ENCODE assay signal across 8 cellular contexts in genomic region chr12:128914908-128915563, GRCh38.
A peak's percentile ranks its signal among the peaks of the same experiment; 100 is the strongest.
DNase-seq lines count a peak whose midpoint lies in the region; ATAC-seq and TF ChIP-seq lines count a peak whose summit lies in the region.

No MANE protein-coding gene starts in this region.

- DNase-seq in NB4 (ENCODE audit: low read depth) = peak; percentile 58
- DNase-seq in natural killer cell treated with Interleukin-12 subunit alpha and Interleukin-12 subunit beta and Interleukin-15 and Interleukin-18, amount 100 ng/mL, for 72 hours (ENCODE audit: low spot score) = no peak
- DNase-seq in T-helper 9 cell = no peak
- DNase-seq in dorsolateral prefrontal cortex = no peak
- DNase-seq in NCI-H524 treated with DMSO at 0.1 percent for 48 hours (lab: John Stamatoyannopoulos, UW) = no peak
- DNase-seq in left ventricle myocardium inferior = no peak

- H3K27me3 Mint-ChIP-seq in natural killer cell treated with Interleukin-12 subunit alpha and Interleukin-12 subunit beta and Interleukin-15 and Interleukin-18, amount 100 ng/mL, for 72 hours = peaks cover 0 to 2% of the 10 kb centered on the region in 2 donors

- H3K4me1 ChIP-seq in left ventricle myocardium inferior = peaks cover 4% of the 10 kb centered on the region

- no peaks in the 10 kb centered on the region for H3K9me3 Mint-ChIP-seq in natural killer cell treated with Interleukin-12 subunit alpha and Interleukin-12 subunit beta and Interleukin-15 and Interleukin-18, amount 100 ng/mL, for 72 hours

- H3K27ac ChIP-seq in dorsolateral prefrontal cortex (peak overlapping the region in 1 of 59 donors; percentile 8), left ventricle myocardium inferior (replicated peaks) (no peak overlapping the region)

- no peak for TF ChIP-seq POLR2A in NB4 (IDR thresholded peaks at IDR 0.05; ENCODE audit: extremely low read depth, insufficient read length)

- H3K4me3 Mint-ChIP-seq in natural killer cell treated with Interleukin-12 subunit alpha and Interleukin-12 subunit beta and Interleukin-15 and Interleukin-18, amount 100 ng/mL, for 72 hours = peak overlapping the region; percentile 67

- H3K4me3 ChIP-seq in NB4 (ENCODE audit: low read depth, low read length) = no peak overlapping the region
- no peak overlapping the region for H3K4me3 ChIP-seq in dorsolateral prefrontal cortex
- H3K4me3 ChIP-seq in left ventricle myocardium inferior = no peak overlapping the region

- H3K4me1 Mint-ChIP-seq in natural killer cell treated with Interleukin-12 subunit alpha and Interleukin-12 subunit beta and Interleukin-15 and Interleukin-18, amount 100 ng/mL, for 72 hours (ENCODE audit: low read depth in 2 of 2) = peaks cover 7 to 15% of the 10 kb centered on the region in 2 donors

- H3K27me3 ChIP-seq in dorsolateral prefrontal cortex (no peaks in the 10 kb centered on the region), left ventricle myocardium inferior (ENCODE audit: low read depth) (peaks cover 7% of the 10 kb centered on the region)

- peak; percentile 94 for ATAC-seq in GM18867 (IDR thresholded peaks at IDR 0.05; ENCODE audit: unreplicated experiment)
- ATAC-seq in HG02571 (IDR thresholded peaks at IDR 0.05; ENCODE audit: unreplicated experiment) = peak; percentile 80
- ATAC-seq in natural killer cell treated with Interleukin-12 subunit alpha and Interleukin-12 subunit beta and Interleukin-15 and Interleukin-18, amount 100 ng/mL, for 72 hours = peak in 1 of 2 donors; percentile 82

- intact Hi-C loops in dorsolateral prefrontal cortex (cut with DNase I) (no loop called here), left ventricle myocardium inferior (cut with micrococcal nuclease) (no loop called here)

- H3K36me3 Mint-ChIP-seq in natural killer cell treated with Interleukin-12 subunit alpha and Interleukin-12 subunit beta and Interleukin-15 and Interleukin-18, amount 100 ng/mL, for 72 hours = no peaks in the 10 kb centered on the region

- no peaks in the 10 kb centered on the region for H3K36me3 ChIP-seq in left ventricle myocardium inferior

- no peaks in the 10 kb centered on the region for H3K9me3 ChIP-seq in left ventricle myocardium inferior (replicated peaks)

- no peak for TF ChIP-seq CTCF in NB4 (IDR thresholded peaks at IDR 0.05; ENCODE audit: low read depth, low read length)
- no peak for TF ChIP-seq CTCF in dorsolateral prefrontal cortex (IDR thresholded peaks at IDR 0.05 in 54 of 56, conservative IDR thresholded peaks at IDR 0.05 in 2 of 56; ENCODE audit: low read depth in 1 of 56, partially characterized antibody in 56 of 56)
- TF ChIP-seq CTCF in left ventricle myocardium inferior (IDR thresholded peaks at IDR 0.05; ENCODE audit: borderline replicate concordance) = no peak

- H3K27ac Mint-ChIP-seq in natural killer cell treated with Interleukin-12 subunit alpha and Interleukin-12 subunit beta and Interleukin-15 and Interleukin-18, amount 100 ng/mL, for 72 hours = peak overlapping the region in 1 of 2 donors; percentile 24
